16 cellular contexts compared by ENCODE assay signal in genomic region chr1:17135530-17135929, GRCh38. TPM values are rescaled to one million over a fixed set of nuclear protein-coding genes. Genes with fewer than 3 reads are reported as not detected.
DNase-seq lines count a peak whose midpoint lies in the region; ATAC-seq lines count a peak whose summit lies in the region.
"Had no signal": no experiment of that assay in that cellular context is flagged by ENCODE, and none has a peak within 500 bp of the region (broad histone marks: within the 10 kb centered on the region; RNA-seq: fewer than 3 reads in every experiment).

No MANE protein-coding gene starts in this region.

- H3K9me3 Mint-ChIP-seq in stimulated activated memory B cell treated with anti-CD40 and anti-IgM and Interleukin-4, amounts not matched to agents 10 μg/mL and 1 μg/mL and 100 μg/mL, for 72 hours = no peaks in the 10 kb centered on the region

- H3K4me3 Mint-ChIP-seq in stimulated activated memory B cell treated with anti-CD40 and anti-IgM and Interleukin-4, amounts not matched to agents 10 μg/mL and 1 μg/mL and 100 μg/mL, for 72 hours = no peak overlapping the region

- no peak for ATAC-seq in stimulated activated memory B cell treated with anti-CD40 and anti-IgM and Interleukin-4, amounts not matched to agents 10 μg/mL and 1 μg/mL and 100 μg/mL, for 72 hours
- ATAC-seq in HG02759 (IDR thresholded peaks at IDR 0.05; ENCODE audit: unreplicated experiment) = no peak
- ATAC-seq: HepG2 had no signal

- H3K27me3 Mint-ChIP-seq in stimulated activated memory B cell treated with anti-CD40 and anti-IgM and Interleukin-4, amounts not matched to agents 10 μg/mL and 1 μg/mL and 100 μg/mL, for 72 hours = peaks cover 11% of the 10 kb centered on the region

- H3K36me3 Mint-ChIP-seq in stimulated activated memory B cell treated with anti-CD40 and anti-IgM and Interleukin-4, amounts not matched to agents 10 μg/mL and 1 μg/mL and 100 μg/mL, for 72 hours = peaks cover 5% of the 10 kb centered on the region

- H3K27ac Mint-ChIP-seq in stimulated activated memory B cell treated with anti-CD40 and anti-IgM and Interleukin-4, amounts not matched to agents 10 μg/mL and 1 μg/mL and 100 μg/mL, for 72 hours = peak overlapping the region; percentile 15

- H3K4me1 Mint-ChIP-seq in stimulated activated memory B cell treated with anti-CD40 and anti-IgM and Interleukin-4, amounts not matched to agents 10 μg/mL and 1 μg/mL and 100 μg/mL, for 72 hours = peaks cover 30% of the 10 kb centered on the region

- peak; percentile 60 for DNase-seq in NCI-H748 (lab: John Stamatoyannopoulos, UW; ENCODE audit: unreplicated experiment)
- no peak for DNase-seq in NCI-H748 treated with DMSO at 0.1 percent for 48 hours (lab: John Stamatoyannopoulos, UW)
- peak; percentile 76 for DNase-seq in DMS153 (lab: John Stamatoyannopoulos, UW)
- peak; percentile 75 for DNase-seq in NCI-H526 treated with DMSO at 0.1 percent for 48 hours (lab: John Stamatoyannopoulos, UW)
- no peak for DNase-seq in A172 (ENCODE audit: low spot score)
- DNase-seq: AML-193, Caco-2, KBM-7, NCI-H187 treated with DMSO at 0.1 percent for 48 hours, NCI-H82, PC-9, T1000 had no signal

RNA-seq across cellular contexts. Expression of gene PADI2, which starts 16.3 kb away (rescaled TPM):
- total RNA-seq in A172 (2014; rRNA removed; shearing (Covaris generic)) = 0.31 TPM in 1 of 2 replicates, not detected in the other
- total RNA-seq: HepG2; T-helper 1 cell treated with Interleukin-12 subunit alpha and Interleukin-12 subunit beta and Interleukin-4 antibody, amounts not matched to agents 30 ng/mL and 1 ng/mL, for 36 hours had no signal

Comparison
In these comparisons a context has a peak if more than half of its experiments do, and no peak if none do; other contexts are left out.
1. DNase-seq: peak in NCI-H748 (single experiment), DMS153 (single experiment) and NCI-H526 treated with DMSO at 0.1 percent for 48 hours (single experiment); none in NCI-H748 treated with DMSO at 0.1 percent for 48 hours (single experiment) and A172 (single experiment).